31 cellular contexts compared by ENCODE assay signal in the genomic region with DNA sequence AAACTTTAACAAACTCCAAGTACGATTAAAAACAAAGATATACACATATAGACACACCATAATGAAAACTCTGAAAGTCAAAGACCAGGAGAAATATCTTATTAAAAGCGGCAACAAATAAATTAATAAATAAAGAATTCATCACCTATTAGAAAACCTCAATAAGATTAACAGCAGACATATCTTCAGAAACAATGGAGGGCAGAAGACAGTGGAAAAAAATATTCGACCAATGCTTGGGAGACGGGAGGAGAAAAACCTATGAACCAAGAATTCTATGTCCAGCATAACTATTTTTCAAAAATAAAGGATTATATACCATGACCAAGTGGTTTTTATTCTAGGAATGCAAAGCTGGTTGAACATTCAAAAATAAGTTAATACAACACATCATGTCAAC.
"Had no signal": no experiment of that assay in that cellular context is flagged by ENCODE, and none has a peak within 500 bp of the region (broad histone marks: within the 10 kb centered on the region; RNA-seq: fewer than 3 reads in every experiment).

No MANE protein-coding gene starts in this region.

- H3K36me3 ChIP-seq: ovary, spleen, suprapubic skin, tibial artery, transverse colon, upper lobe of right lung, uterus had no signal

- H3K4me2 ChIP-seq: neural progenitor cell, smooth muscle cell had no signal

- ATAC-seq: natural killer cell; psoas muscle; right cardiac atrium; sciatic nerve; stimulated activated memory B cell treated with anti-CD40 and anti-IgM and Interleukin-4, amounts not matched to agents 10 μg/mL and 1 μg/mL and 100 μg/mL, for 72 hours; stimulated activated naive CD8-positive, alpha-beta T cell treated with anti-CD3 and anti-CD28 coated beads, Interleukin-15, amount 100 ng/mL, for 72 hours; stimulated activated naive CD8-positive, alpha-beta T cell treated with anti-CD3 and anti-CD28 coated beads, Interleukin-15, Interleukin-2, amounts not matched to agents 100 U/mL and 50 U/mL, for 24 hours; upper lobe of right lung had no signal

- H3K4me3 Mint-ChIP-seq: natural killer cell; nephron; neural progenitor cell; stimulated activated memory B cell treated with anti-CD40 and anti-IgM and Interleukin-4, amounts not matched to agents 10 μg/mL and 1 μg/mL and 100 μg/mL, for 72 hours; stimulated activated naive CD8-positive, alpha-beta T cell treated with anti-CD3 and anti-CD28 coated beads, Interleukin-15, amount 100 ng/mL, for 72 hours; type B pancreatic cell had no signal

- H3K27ac Mint-ChIP-seq: natural killer cell; nephron; neural progenitor cell; progenitor cell of endocrine pancreas; stimulated activated memory B cell treated with anti-CD40 and anti-IgM and Interleukin-4, amounts not matched to agents 10 μg/mL and 1 μg/mL and 100 μg/mL, for 72 hours; stimulated activated naive CD8-positive, alpha-beta T cell treated with anti-CD3 and anti-CD28 coated beads, Interleukin-15, amount 100 ng/mL, for 72 hours; type B pancreatic cell had no signal

- H3K4me1 Mint-ChIP-seq: natural killer cell; nephron; neural progenitor cell; stimulated activated memory B cell treated with anti-CD40 and anti-IgM and Interleukin-4, amounts not matched to agents 10 μg/mL and 1 μg/mL and 100 μg/mL, for 72 hours; stimulated activated naive CD8-positive, alpha-beta T cell treated with anti-CD3 and anti-CD28 coated beads, Interleukin-15, amount 100 ng/mL, for 72 hours had no signal

- H3K79me2 ChIP-seq: parathyroid adenoma had no signal

- H2AFZ ChIP-seq: neural progenitor cell, parathyroid adenoma had no signal

- H3K4me3 ChIP-seq: neural progenitor cell, ovary, psoas muscle, skin epidermis, smooth muscle cell, spleen, suprapubic skin, testis, tibial artery, transverse colon, upper lobe of right lung, uterus had no signal

- H3K36me3 Mint-ChIP-seq: neural progenitor cell; stimulated activated memory B cell treated with anti-CD40 and anti-IgM and Interleukin-4, amounts not matched to agents 10 μg/mL and 1 μg/mL and 100 μg/mL, for 72 hours; type B pancreatic cell had no signal

- H3K9me3 ChIP-seq: ovary, testis had no signal

- H3K27me3 ChIP-seq: neural progenitor cell, ovary, spleen, suprapubic skin, testis, tibial artery, transverse colon, upper lobe of right lung, uterus had no signal

- H3K27me3 Mint-ChIP-seq: progenitor cell of endocrine pancreas; stimulated activated memory B cell treated with anti-CD40 and anti-IgM and Interleukin-4, amounts not matched to agents 10 μg/mL and 1 μg/mL and 100 μg/mL, for 72 hours; stimulated activated naive CD8-positive, alpha-beta T cell treated with anti-CD3 and anti-CD28 coated beads, Interleukin-15, amount 100 ng/mL, for 72 hours; type B pancreatic cell had no signal

- H3K4me1 ChIP-seq: neural progenitor cell, parathyroid adenoma, psoas muscle, spleen, suprapubic skin, testis, tibial artery, transverse colon, upper lobe of right lung, uterus had no signal

- H3K9ac ChIP-seq: neural progenitor cell, parathyroid adenoma had no signal

- H3K27ac ChIP-seq: neural progenitor cell, ovary, parathyroid adenoma, psoas muscle, skin epidermis, spleen, suprapubic skin, testis, tibial artery, transverse colon, upper lobe of right lung, uterus had no signal

- DNase-seq: natural killer cell; occipital lobe; ovary; posterior cingulate gyrus; psoas muscle; right cardiac atrium; spleen; stimulated activated CD4-positive, alpha-beta T cell treated with anti-CD3 and anti-CD28 coated beads, Interleukin-12 subunit alpha, Interleukin-12 subunit beta, amount 100 ng/mL, for 4 hours; stimulated activated CD4-positive, alpha-beta T cell treated with anti-CD3 and anti-CD28 coated beads, Interleukin-1b, Interleukin-23, amount 100 ng/mL, for 48 hours; stimulated activated CD4-positive, alpha-beta T cell treated with anti-CD3 and anti-CD28 coated beads, Interleukin-4, amount 100 ng/mL, for 1 hour; stimulated activated CD4-positive, alpha-beta T cell treated with anti-CD3 and anti-CD28 coated beads, Interleukin-4, amount 100 ng/mL, for 4 hours; stimulated activated CD8-positive, alpha-beta memory T cell treated with anti-CD3 and anti-CD28 coated beads, Interleukin-4, amount 100 ng/mL, for 48 hours; stimulated activated naive CD4-positive, alpha-beta T cell; stimulated activated naive CD8-positive, alpha-beta T cell treated with anti-CD3 and anti-CD28 coated beads, Interleukin-15, amount 100 ng/mL, for 72 hours; stimulated activated naive CD8-positive, alpha-beta T cell treated with anti-CD3 and anti-CD28 coated beads, Interleukin-15, Interleukin-2, amounts not matched to agents 100 U/mL and 50 U/mL, for 24 hours; substantia nigra; testis; tibial artery; transverse colon; upper lobe of right lung; uterus had no signal
